In genomic region chr3:104635872-104636580, GRCh38 we compare ENCODE assay signal across 16 cellular contexts.
A peak's percentile ranks its signal among the peaks of the same experiment; 100 is the strongest.
DNase-seq lines count a peak whose midpoint lies in the region; ATAC-seq, FAIRE-seq and TF ChIP-seq lines count a peak whose summit lies in the region.
"Had no signal": no experiment of that assay in that cellular context is flagged by ENCODE, and none has a peak within 500 bp of the region (broad histone marks: within the 10 kb centered on the region; RNA-seq: fewer than 3 reads in every experiment).

No MANE protein-coding gene starts in this region.

- TF ChIP-seq EP300 in HepG2 (IDR thresholded peaks at IDR 0.05; ENCODE audit: low read depth in 2 of 2, low read length in 2 of 2) (no peak), HepG2 (CRISPR knock-in tag; IDR thresholded peaks at IDR 0.05; ENCODE audit: borderline replicate concordance) (no peak)

- H3K36me3 ChIP-seq in HepG2 (replicated peaks in 1 of 2; ENCODE audit: control insufficient read depth in 1 of 2, insufficient read depth in 2 of 2, low read length in 2 of 2) (no peaks in the 10 kb centered on the region), right lobe of liver (no peaks in the 10 kb centered on the region), PC-3 (ENCODE audit: low read depth, low read length) (peaks cover 5% of the 10 kb centered on the region; the same call in 1 of the 2 replicates), upper lobe of right lung (no peaks in the 10 kb centered on the region)
- H3K36me3 ChIP-seq: vagina had no signal

- no peaks in the 10 kb centered on the region for H3K4me1 ChIP-seq in HepG2 (ENCODE audit: insufficient read depth, low read length)
- H3K4me1 ChIP-seq in right lobe of liver, result no peaks in the 10 kb centered on the region
- peaks cover 14% of the 10 kb centered on the region for H3K4me1 ChIP-seq in PC-3 (ENCODE audit: insufficient read depth, low read length)
- H3K4me1 ChIP-seq in upper lobe of right lung, result no peaks in the 10 kb centered on the region
- no peaks in the 10 kb centered on the region for H3K4me1 ChIP-seq in right cardiac atrium (ENCODE audit: control insufficient read depth, insufficient read depth, low read length)
- H3K4me1 ChIP-seq: Caco-2, vagina had no signal

- no peak for DNase-seq in HepG2 (ENCODE audit: low spot score)
- no peak for DNase-seq in right lobe of liver
- DNase-seq in PC-3, result peak; percentile 5
- DNase-seq in fibroblast of mammary gland (ENCODE audit: low read depth), result peak; percentile 2
- no peak for DNase-seq in upper lobe of right lung
- no peak for DNase-seq in right cardiac atrium
- DNase-seq in NCI-H1105 (lab: John Stamatoyannopoulos, UW), result no peak
- DNase-seq: activated CD4-positive, alpha-beta T cell treated with anti-CD3 and anti-CD28 coated beads for 1 hour; activated gamma-delta T cell treated with Interleukin-2 at 50 U/mL for 16 hours; aorta; Caco-2; hypothalamus; naive B cell; T-cell had no signal

- TF ChIP-seq CTCF in HepG2 (CRISPR knock-in tag; IDR thresholded peaks at IDR 0.05), result no peak
- TF ChIP-seq CTCF in right lobe of liver (IDR thresholded peaks at IDR 0.05), result no peak
- TF ChIP-seq CTCF in PC-3 (conservative IDR thresholded peaks at IDR 0.05; ENCODE audit: low read depth, low read length), result peak; percentile 38; the same call in 1 of the 2 replicates
- TF ChIP-seq CTCF in fibroblast of mammary gland (conservative IDR thresholded peaks at IDR 0.05; ENCODE audit: control insufficient read depth, insufficient read depth, low read depth, low read length), result peak; percentile 14
- TF ChIP-seq CTCF in upper lobe of right lung (IDR thresholded peaks at IDR 0.05), result no peak

- H3F3A ChIP-seq in PC-3 (ENCODE audit: low read length, unreplicated experiment), result no peaks in the 10 kb centered on the region

- H3K9me3 ChIP-seq in HepG2 (ENCODE audit: low read length), result peaks cover 8% of the 10 kb centered on the region; the same call in 1 of the 2 replicates
- H3K9me3 ChIP-seq in right lobe of liver, result no peaks in the 10 kb centered on the region
- H3K9me3 ChIP-seq in PC-3 (ENCODE audit: low read length), result peaks cover 10% of the 10 kb centered on the region; the same call in 1 of the 2 replicates
- H3K9me3 ChIP-seq in upper lobe of right lung, result peaks cover 5% of the 10 kb centered on the region
- no peaks in the 10 kb centered on the region for H3K9me3 ChIP-seq in right cardiac atrium (ENCODE audit: control insufficient read depth, low read length)
- H3K9me3 ChIP-seq: vagina had no signal

- H3K9ac ChIP-seq in HepG2 (ENCODE audit: insufficient read depth, low read depth, low read length) (no peak overlapping the region), PC-3 (ENCODE audit: low read length) (no peak overlapping the region)

- intact Hi-C loops in HepG2 (cut with micrococcal nuclease; ENCODE audit: unreplicated experiment) (no loop called here), right lobe of liver (cut with DNase I) (no loop called here), PC-3 (cut with micrococcal nuclease) (no loop called here), upper lobe of right lung (cut with DNase I) (no loop called here), right cardiac atrium (cut with DNase I) (no loop called here)

- ATAC-seq in HepG2 (peak; percentile 74), right lobe of liver (no peak), PC-3 (no peak), upper lobe of right lung (peak; percentile 23), HG03097 (IDR thresholded peaks at IDR 0.05; ENCODE audit: low FRiP score, unreplicated experiment) (no peak), right cardiac atrium (no peak)
- ATAC-seq: T-cell had no signal

- H3K4me3 ChIP-seq in HepG2 (replicated peaks in 1 of 3; ENCODE audit: insufficient read depth in 1 of 3, low read depth in 2 of 3, low read length in 3 of 3) (no peak overlapping the region), right lobe of liver (no peak overlapping the region), PC-3 (ENCODE audit: low read length) (no peak overlapping the region), fibroblast of mammary gland (ENCODE audit: control insufficient read depth, low read depth, low read length) (no peak overlapping the region), upper lobe of right lung (no peak overlapping the region), right cardiac atrium (ENCODE audit: low read length) (no peak overlapping the region)
- H3K4me3 ChIP-seq: vagina had no signal

- POLR2A ChIA-PET in HepG2 (lab: Yijun Ruan, JAX) (no interaction called here), PC-3 (lab: Charles Lee; ENCODE audit: unreplicated experiment) (no interaction called here)

- TF ChIP-seq RAD21 in HepG2 (CRISPR knock-in tag; IDR thresholded peaks at IDR 0.05), result no peak

- CTCF ChIA-PET in HepG2 (lab: Yijun Ruan, JAX; ENCODE audit: low intra/inter-chr PET ratio, low total read pairs), result no interaction called here
- CTCF ChIA-PET in PC-3 (lab: Charles Lee), result no interaction called here

- no peak overlapping the region for H2AFZ ChIP-seq in HepG2 (ENCODE audit: low read length)
- no peak overlapping the region for H2AFZ ChIP-seq in PC-3 (ENCODE audit: low read length)

- H4K20me1 ChIP-seq in HepG2 (ENCODE audit: insufficient read depth, low read length) (no peaks in the 10 kb centered on the region), PC-3 (ENCODE audit: low read length) (no peaks in the 10 kb centered on the region)

- no peak for FAIRE-seq in HepG2 (lab: Jason Lieb, UNC)

- TF ChIP-seq POLR2A in HepG2 (IDR thresholded peaks at IDR 0.05; ENCODE audit: insufficient read depth in 1 of 2, low read depth in 2 of 2, low read length in 2 of 2), result no peak
- TF ChIP-seq POLR2A in right lobe of liver (IDR thresholded peaks at IDR 0.05), result no peak

- in situ Hi-C loops in HepG2 (cut with HindIII; ENCODE audit: extremely low pct_ligation_motif_present, low pct_unique_long_range_greater_than_20kb), result no loop called here

- H3K27ac ChIP-seq in HepG2 (ENCODE audit: extremely low read length, insufficient read depth, low read length) (no peak overlapping the region), right lobe of liver (no peak overlapping the region), PC-3 (ENCODE audit: low read length) (no peak overlapping the region), upper lobe of right lung (no peak overlapping the region), right cardiac atrium (ENCODE audit: low read length) (no peak overlapping the region)
- H3K27ac ChIP-seq: vagina had no signal

- no peaks in the 10 kb centered on the region for H3K79me2 ChIP-seq in HepG2 (ENCODE audit: insufficient read depth, low read length)
- no peaks in the 10 kb centered on the region for H3K79me2 ChIP-seq in PC-3 (ENCODE audit: low read length)

- H3K27me3 ChIP-seq in HepG2 (ENCODE audit: control insufficient read depth in 1 of 2, insufficient read depth in 2 of 2, low read length in 2 of 2), result no peaks in the 10 kb centered on the region
- H3K27me3 ChIP-seq in right lobe of liver, result no peaks in the 10 kb centered on the region
- H3K27me3 ChIP-seq in PC-3 (ENCODE audit: low read length), result no peaks in the 10 kb centered on the region
- H3K27me3 ChIP-seq in upper lobe of right lung, result no peaks in the 10 kb centered on the region
- no peaks in the 10 kb centered on the region for H3K27me3 ChIP-seq in right cardiac atrium (ENCODE audit: control insufficient read depth, insufficient read depth)
- H3K27me3 ChIP-seq: vagina had no signal

- BruUV-seq in HepG2 (replicated peaks; lab: Mats Ljungman, UMichigan) (no TSS peak), PC-3 (replicated peaks; lab: Mats Ljungman, UMichigan) (no TSS peak)

- WGBS in HepG2 (ENCODE audit: low lambda C conversion rate), result 33% methylated on average over 3 of the region's 4 CpGs
- WGBS in right lobe of liver (ENCODE audit: insufficient coverage, low coverage, low lambda C conversion rate, missing lambda C conversion rate), result 45% methylated on average over 3 of the region's 4 CpGs
- 79% methylated on average over 4 of the region's 4 CpGs for WGBS in right cardiac atrium

- H3K9me2 ChIP-seq in PC-3 (replicated peaks; ENCODE audit: low read length), result no peaks in the 10 kb centered on the region

- H3K4me2 ChIP-seq in HepG2 (ENCODE audit: low read depth, low read length), result no peak overlapping the region
- no peak overlapping the region for H3K4me2 ChIP-seq in PC-3 (ENCODE audit: low read length)

TF ChIP-seq in HepG2, 621 proteins besides CTCF, POLR2A, EP300 and RAD21:
- TF ChIP-seq ZNF275 (CRISPR knock-in tag; IDR thresholded peaks at IDR 0.05; ENCODE audit: borderline replicate concordance), result no peak
- 0 out of 2 replicates have a peak, but pooled peaks have one; percentile 22 for TF ChIP-seq STAG1 (CRISPR knock-in tag; IDR thresholded peaks at IDR 0.05)
TF ChIP-seq in HepG2: peak in this region for 1.

Comparison
In these comparisons a context has a peak if more than half of its experiments do, and no peak if none do; other contexts are left out.
1. ATAC-seq: peak in HepG2 (single experiment) and upper lobe of right lung (single experiment); none in right lobe of liver (0 of 4), PC-3 (single experiment), HG03097 (single experiment) and right cardiac atrium (0 of 2).
2. DNase-seq: peak in PC-3 (single experiment) and fibroblast of mammary gland (single experiment); none in HepG2 (single experiment), right lobe of liver (0 of 3), upper lobe of right lung (single experiment), right cardiac atrium (0 of 3) and NCI-H1105 (single experiment).
3. CTCF ChIP-seq: peak in PC-3 (single experiment) and fibroblast of mammary gland (single experiment); none in HepG2 (single experiment), right lobe of liver (0 of 4) and upper lobe of right lung (single experiment).